In the genomic region with DNA sequence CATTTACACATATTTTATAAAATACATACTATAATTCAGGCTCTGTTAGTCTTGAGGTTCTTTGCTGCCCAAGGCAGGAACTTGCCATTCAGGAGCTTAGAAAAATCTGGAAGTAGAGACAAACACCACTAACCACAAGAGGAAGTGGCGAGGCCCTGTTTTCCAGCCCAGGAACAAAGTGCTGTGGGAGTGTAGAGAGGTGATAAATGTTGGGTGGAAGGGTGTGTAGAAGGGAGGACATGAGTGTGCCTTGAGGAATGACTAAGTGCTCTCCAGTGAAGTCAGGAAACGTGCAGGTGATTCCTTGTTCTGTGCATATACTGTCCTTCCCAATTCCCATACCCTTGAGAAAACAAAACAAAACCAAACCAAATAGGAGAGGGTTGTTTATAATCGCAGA, we compare ENCODE assay signal across 8 cellular contexts.
DNase-seq lines count a peak whose midpoint lies in the region; ATAC-seq lines count a peak whose summit lies in the region.

No MANE protein-coding gene starts in this region.

- no peaks in the 10 kb centered on the region for H3K36me3 ChIP-seq in SJSA1

- ATAC-seq in GM21390 (IDR thresholded peaks at IDR 0.05; ENCODE audit: unreplicated experiment) (no peak), HG03095 (IDR thresholded peaks at IDR 0.05; ENCODE audit: unreplicated experiment) (no peak)

- peak overlapping the region; percentile 48 for H3K27ac ChIP-seq in SJSA1

- DNase-seq in GM03348 (ENCODE audit: low spot score) (peak; percentile 24), SJSA1 (ENCODE audit: low read depth in 1 of 2, low spot score in 2 of 2) (peak in 1 of 2 experiments; percentile 43), globus pallidus (ENCODE audit: low spot score) (peak; percentile 46), putamen (ENCODE audit: low spot score) (peak; percentile 8), NCI-H187 (lab: John Stamatoyannopoulos, UW) (no peak), NCI-H69 (lab: John Stamatoyannopoulos, UW) (no peak)

- H3K9me3 ChIP-seq in SJSA1 (replicated peaks): peaks cover 3% of the 10 kb centered on the region; the same call in 1 of the 2 replicates

- H3K4me3 ChIP-seq in SJSA1: no peak overlapping the region

- H3K4me1 ChIP-seq in SJSA1 (replicated peaks): peaks cover 19% of the 10 kb centered on the region

- no peaks in the 10 kb centered on the region for H3K27me3 ChIP-seq in SJSA1 (replicated peaks)

Comparison
In these comparisons a context has a peak if more than half of its experiments do, and no peak if none do; other contexts are left out.
1. DNase-seq: peak in GM03348 (single experiment), globus pallidus (single experiment) and putamen (single experiment); none in NCI-H187 (0 of 2) and NCI-H69 (single experiment).